ENCODE assay signal across 11 cellular contexts in the genomic region with DNA sequence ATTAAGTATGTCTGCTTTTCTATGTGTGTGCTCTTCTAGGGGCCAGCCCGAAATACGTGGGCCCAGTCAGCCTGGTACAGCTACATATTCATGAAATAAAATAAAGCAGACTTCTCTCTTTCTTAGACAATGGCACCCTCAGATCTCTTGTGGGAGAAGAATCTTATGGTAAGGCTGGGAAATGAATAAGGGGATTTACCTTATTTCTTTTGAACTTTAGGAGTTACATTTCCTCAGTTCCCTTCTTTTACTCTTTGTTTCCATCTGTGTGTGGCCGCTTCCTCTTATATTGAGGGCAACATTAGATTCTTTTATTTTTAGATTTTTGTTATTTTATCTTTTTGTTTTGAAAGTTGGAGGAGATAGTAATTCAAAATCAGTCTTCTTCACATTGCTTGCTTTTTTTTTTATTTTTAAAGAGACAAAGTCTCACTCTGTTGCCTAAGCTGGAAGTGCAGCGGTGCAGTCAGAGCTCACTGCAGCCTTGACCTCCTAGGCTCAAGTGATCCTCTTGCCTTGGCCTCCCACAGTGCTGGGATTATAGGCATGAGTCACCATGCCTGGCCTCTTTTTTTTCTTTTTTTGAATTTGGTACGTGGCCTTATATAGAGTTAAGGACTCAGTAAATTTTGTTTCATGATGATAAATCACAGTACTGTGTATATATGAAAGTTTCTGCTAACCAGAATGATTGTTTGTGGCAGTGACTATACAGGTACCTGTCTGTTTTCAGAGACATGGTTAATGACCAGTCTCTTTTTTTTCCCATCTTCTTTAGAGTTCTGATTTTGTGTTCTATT. TPM values are rescaled to one million over a fixed set of nuclear protein-coding genes. Genes with fewer than 3 reads are reported as not detected.
DNase-seq lines count a peak whose midpoint lies in the region; ATAC-seq and TF ChIP-seq lines count a peak whose summit lies in the region.
"Had no signal": no experiment of that assay in that cellular context is flagged by ENCODE, and none has a peak within 500 bp of the region (broad histone marks: within the 10 kb centered on the region; RNA-seq: fewer than 3 reads in every experiment).

No MANE protein-coding gene starts in this region.

- TF ChIP-seq CTCF in hepatocyte (IDR thresholded peaks at IDR 0.05; ENCODE audit: poor library complexity): no peak
- TF ChIP-seq CTCF in body of pancreas (IDR thresholded peaks at IDR 0.05): no peak

- H3K79me2 ChIP-seq in hepatocyte: peaks cover 97% of the 10 kb centered on the region

- peaks cover 11% of the 10 kb centered on the region for H3K36me3 ChIP-seq in SJCRH30
- H3K36me3 ChIP-seq in hepatocyte (replicated peaks; ENCODE audit: insufficient read depth, low read depth): no peaks in the 10 kb centered on the region
- no peaks in the 10 kb centered on the region for H3K36me3 ChIP-seq in body of pancreas (replicated peaks in 1 of 2; ENCODE audit: insufficient read depth in 1 of 2, low read depth in 2 of 2)

- DNase-seq in A172 (ENCODE audit: low spot score): peak; percentile 64
- peak; percentile 32 to 37 for DNase-seq in SJCRH30
- no peak for DNase-seq in hepatocyte (ENCODE audit: low spot score)
- no peak for DNase-seq in germinal center (ENCODE audit: low spot score)
- no peak for DNase-seq in substantia nigra (lab: John Stamatoyannopoulos, UW)
- DNase-seq in body of pancreas: no peak
- DNase-seq: activated CD4-positive, CD25-positive, alpha-beta regulatory T cell; NCI-H2081 treated with DMSO at 0.1 percent for 48 hours had no signal

- H3K9me3 ChIP-seq in SJCRH30 (replicated peaks) (no peaks in the 10 kb centered on the region), hepatocyte (ENCODE audit: low read depth) (no peaks in the 10 kb centered on the region), body of pancreas (no peaks in the 10 kb centered on the region)

- H3K27me3 ChIP-seq in SJCRH30: no peaks in the 10 kb centered on the region
- H3K27me3 ChIP-seq in hepatocyte: no peaks in the 10 kb centered on the region
- no peaks in the 10 kb centered on the region for H3K27me3 ChIP-seq in body of pancreas

- intact Hi-C loops in body of pancreas (cut with DNase I): no loop called here

- no peak overlapping the region for H3K27ac ChIP-seq in SJCRH30
- H3K27ac ChIP-seq in hepatocyte: peak overlapping the region; percentile 5
- H3K27ac ChIP-seq in substantia nigra (ENCODE audit: low read depth, low read length, poor library complexity, severe bottlenecking): no peak overlapping the region
- no peak overlapping the region for H3K27ac ChIP-seq in body of pancreas

- H3K9me2 ChIP-seq in hepatocyte (replicated peaks; ENCODE audit: insufficient read depth): no peaks in the 10 kb centered on the region

- H3K4me1 ChIP-seq in SJCRH30 (peaks cover 47% of the 10 kb centered on the region), hepatocyte (ENCODE audit: insufficient read depth) (peaks cover 34% of the 10 kb centered on the region), body of pancreas (peaks cover 7% of the 10 kb centered on the region)

- no peaks in the 10 kb centered on the region for H4K20me1 ChIP-seq in hepatocyte (ENCODE audit: insufficient read depth, poor library complexity, severe bottlenecking)

- WGBS in hepatocyte (ENCODE audit: low lambda C conversion rate, missing lambda C conversion rate): 80% methylated on average over 5 of the region's 5 CpGs
- WGBS in body of pancreas, 2 donors: 76 to 82% methylated on average over 5 of the region's 5 CpGs

- no peak overlapping the region for H3K4me2 ChIP-seq in hepatocyte

- no peak overlapping the region for H3K4me3 ChIP-seq in SJCRH30
- no peak overlapping the region for H3K4me3 ChIP-seq in hepatocyte
- H3K4me3 ChIP-seq in body of pancreas: no peak overlapping the region

- ATAC-seq in GM21529 (IDR thresholded peaks at IDR 0.05; ENCODE audit: unreplicated experiment) (peak; percentile 40), GM21786 (IDR thresholded peaks at IDR 0.05; ENCODE audit: unreplicated experiment) (no peak), body of pancreas (no peak)

- no peak for TF ChIP-seq POLR2A in body of pancreas (IDR thresholded peaks at IDR 0.05)

- H2AFZ ChIP-seq in hepatocyte: no peak overlapping the region

RNA-seq across cellular contexts. Expression of a gene that starts 9.1 kb away (rescaled TPM):
- total RNA-seq in A172 (2014; rRNA removed; shearing (Covaris generic)): 143 and 190 TPM in 2 replicates
- total RNA-seq in SJCRH30 (2014; rRNA removed; shearing (Covaris generic)): 122 and 123 TPM in 2 replicates
- total RNA-seq in hepatocyte: 178 and 185 TPM in 2 replicates
- 78.4 and 86.3 TPM in 2 replicates for polyA plus RNA-seq in hepatocyte
- total RNA-seq in body of pancreas: 10 to 100 TPM; 60.7 to 96.6 TPM
- polyA plus RNA-seq: CD4-positive, CD25-positive, alpha-beta regulatory T cell had no signal

Comparison
In these comparisons a context has a peak if more than half of its experiments do, and no peak if none do; other contexts are left out.
1. DNase-seq: peak in A172 (single experiment) and SJCRH30 (2 of 2); none in hepatocyte (single experiment), germinal center (single experiment), substantia nigra (0 of 49) and body of pancreas (0 of 4).